Comparison of ENCODE assay signal across 8 cellular contexts in the genomic region with DNA sequence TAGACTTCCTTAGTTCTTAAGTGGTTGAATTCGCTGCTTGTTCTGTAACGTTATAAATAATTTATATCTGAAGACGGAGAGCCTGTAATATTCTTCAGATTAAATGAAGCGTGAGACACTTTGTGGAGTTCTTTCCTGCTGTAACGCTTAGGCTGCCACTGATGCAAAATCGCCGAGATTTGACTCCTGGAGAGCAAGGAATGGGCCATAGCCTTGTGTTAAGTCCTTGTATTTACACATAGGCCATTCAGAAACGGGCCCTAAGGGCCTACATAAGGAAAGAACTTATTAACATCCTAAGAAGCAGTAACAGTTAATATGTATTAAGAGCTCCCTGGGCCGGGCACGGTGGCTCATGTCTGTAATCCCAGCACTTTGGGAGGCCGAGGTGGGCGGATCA.
DNase-seq lines count a peak whose midpoint lies in the region; FAIRE-seq and TF ChIP-seq lines count a peak whose summit lies in the region.

No MANE protein-coding gene starts in this region.

- DNase-seq in GM12865 (ENCODE audit: low read depth): no peak
- DNase-seq in SK-N-MC (ENCODE audit: low read depth, low spot score): no peak
- no peak for DNase-seq in foreskin fibroblast
- DNase-seq in skeletal muscle cell (ENCODE audit: low read depth): no peak
- no peak for DNase-seq in NCI-H748 treated with DMSO at 0.1 percent for 48 hours (lab: John Stamatoyannopoulos, UW)
- DNase-seq in activated effector memory CD4-positive, alpha-beta T cell treated with anti-CD3 and anti-CD28 coated beads, Interleukin-2, amount 50 U/mL, for 16 hours: no peak
- DNase-seq in NCI-H2196 treated with DMSO at 0.1 percent for 48 hours (lab: John Stamatoyannopoulos, UW; ENCODE audit: unreplicated experiment): no peak
- DNase-seq in RCC 7860 (ENCODE audit: low spot score): no peak

- FAIRE-seq in RCC 7860 (lab: Jason Lieb, UNC): no peak

- H3K9ac ChIP-seq in SK-N-MC (ENCODE audit: insufficient read length): peak overlapping the region; percentile 97

- H3K36me3 ChIP-seq in SK-N-MC (ENCODE audit: insufficient read depth, low read length): peaks cover 3% of the 10 kb centered on the region; the same call in 1 of the 2 replicates

- peak overlapping the region; percentile 99 for H3K4me3 ChIP-seq in GM12865 (ENCODE audit: low read depth, low read length)
- peak overlapping the region; percentile 99 for H3K4me3 ChIP-seq in SK-N-MC
- peak overlapping the region; percentile 71 to 96 for H3K4me3 ChIP-seq in foreskin fibroblast (ENCODE audit: low read depth in 1 of 2, low read length in 2 of 2)
- H3K4me3 ChIP-seq in skeletal muscle cell (ENCODE audit: low read depth, low read length): peak overlapping the region; percentile 98

- H3K27ac ChIP-seq in SK-N-MC: peak overlapping the region; percentile 79; the same call in 1 of the 2 replicates

- TF ChIP-seq CTCF in GM12865 (IDR thresholded peaks at IDR 0.05; ENCODE audit: insufficient read depth, low read depth, low read length, missing control alignments) (no peak), foreskin fibroblast (IDR thresholded peaks at IDR 0.05; ENCODE audit: low read depth, low read length) (no peak)

- H3K9me3 ChIP-seq in SK-N-MC (ENCODE audit: low read depth, low read length): no peaks in the 10 kb centered on the region
